Comparison of ENCODE assay signal across 8 cellular contexts in the genomic region with DNA sequence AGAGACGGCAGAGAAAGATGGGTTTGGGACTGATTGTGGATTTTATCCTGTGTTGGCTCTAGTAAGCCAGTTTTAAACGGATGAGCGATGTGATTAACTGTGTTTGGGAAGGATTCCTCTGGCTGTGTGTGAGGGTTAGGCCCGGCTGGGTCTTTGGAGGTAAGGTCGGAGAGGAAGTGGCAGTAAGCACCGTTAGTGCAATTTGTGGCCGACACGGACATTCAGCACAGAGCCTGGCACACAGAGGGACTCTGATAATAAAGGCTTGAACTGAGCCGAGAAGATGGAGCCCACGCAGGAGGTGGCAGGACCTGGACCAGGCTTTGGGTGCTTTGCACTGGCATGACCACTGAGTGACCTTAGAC. TPM values are rescaled to one million over a fixed set of nuclear protein-coding genes. Genes with fewer than 3 reads are reported as not detected.
DNase-seq lines count a peak whose midpoint lies in the region; ATAC-seq and TF ChIP-seq lines count a peak whose summit lies in the region.

No MANE protein-coding gene starts in this region.

- DNase-seq in BE2C (no peak), kidney tubule cell (ENCODE audit: low spot score) (no peak), NCI-H2171 treated with DMSO at 0.1 percent for 48 hours (lab: John Stamatoyannopoulos, UW) (no peak), globus pallidus (ENCODE audit: low spot score) (no peak), NCI-H146 (lab: John Stamatoyannopoulos, UW) (no peak)
- DNase-seq in central memory CD8-positive, alpha-beta T cell (ENCODE audit: low spot score in 2 of 2): no peak
- no peak for DNase-seq in naive thymus-derived CD4-positive, alpha-beta T cell

- peaks cover 3% of the 10 kb centered on the region for H3K4me1 ChIP-seq in BE2C
- peaks cover 19 to 28% of the 10 kb centered on the region in 2 donors for H3K4me1 ChIP-seq in naive thymus-derived CD4-positive, alpha-beta T cell (ENCODE audit: control insufficient read depth in 2 of 2, insufficient read depth in 2 of 2, low read length in 2 of 2)

- no peaks in the 10 kb centered on the region for H3K9me3 Mint-ChIP-seq in central memory CD8-positive, alpha-beta T cell
- H3K9me3 Mint-ChIP-seq in naive thymus-derived CD4-positive, alpha-beta T cell: peaks cover 0 to 12% (median 0%) of the 10 kb centered on the region in 11 donors

- no peaks in the 10 kb centered on the region for H3K36me3 ChIP-seq in BE2C
- peaks cover 5% of the 10 kb centered on the region for H3K36me3 ChIP-seq in KOPT-K1 (ENCODE audit: insufficient read depth, low read length)
- H3K36me3 ChIP-seq in naive thymus-derived CD4-positive, alpha-beta T cell (ENCODE audit: control insufficient read depth in 2 of 3, insufficient read depth in 3 of 3, low read length in 3 of 3): peaks cover 0 to 11% (median under 1%) of the 10 kb centered on the region in 3 experiments

- H3K36me3 Mint-ChIP-seq in central memory CD8-positive, alpha-beta T cell (ENCODE audit: insufficient read depth): peaks cover 27% of the 10 kb centered on the region
- peaks cover 0 to 6% (median 1%) of the 10 kb centered on the region in 5 donors for H3K36me3 Mint-ChIP-seq in naive thymus-derived CD4-positive, alpha-beta T cell

- H3K27ac Mint-ChIP-seq in central memory CD8-positive, alpha-beta T cell (ENCODE audit: low read depth): peak overlapping the region; percentile 96
- peak overlapping the region; percentile 92 to 98 (median 94) for H3K27ac Mint-ChIP-seq in naive thymus-derived CD4-positive, alpha-beta T cell

- no peak for ATAC-seq in central memory CD8-positive, alpha-beta T cell (replicated peaks; ENCODE audit: extremely low read depth, poor library complexity, severe bottlenecking)
- no peak for ATAC-seq in naive thymus-derived CD4-positive, alpha-beta T cell

- H3K27me3 Mint-ChIP-seq in central memory CD8-positive, alpha-beta T cell: no peaks in the 10 kb centered on the region
- no peaks in the 10 kb centered on the region for H3K27me3 Mint-ChIP-seq in naive thymus-derived CD4-positive, alpha-beta T cell

- H3K9me3 ChIP-seq in BE2C (no peaks in the 10 kb centered on the region), KOPT-K1 (ENCODE audit: insufficient read depth, low read length, poor library complexity, severe bottlenecking) (no peaks in the 10 kb centered on the region)
- H3K9me3 ChIP-seq in naive thymus-derived CD4-positive, alpha-beta T cell (ENCODE audit: control insufficient read depth in 2 of 3, low read length in 3 of 3): no peaks in the 10 kb centered on the region

- no peak for TF ChIP-seq CTCF in BE2C (IDR thresholded peaks at IDR 0.05; ENCODE audit: low read depth, low read length)

- peak overlapping the region; percentile 66 for H3K4me3 ChIP-seq in BE2C (ENCODE audit: low read depth, low read length)
- peak overlapping the region; percentile 97 for H3K4me3 ChIP-seq in naive thymus-derived CD4-positive, alpha-beta T cell (ENCODE audit: low read length)

- H3K4me3 Mint-ChIP-seq in central memory CD8-positive, alpha-beta T cell: peak overlapping the region; percentile 87
- peak overlapping the region; percentile 89 to 96 (median 93) for H3K4me3 Mint-ChIP-seq in naive thymus-derived CD4-positive, alpha-beta T cell

- POLR2A ChIA-PET in naive thymus-derived CD4-positive, alpha-beta T cell (lab: Charles Lee): interaction anchor here (0.6 to 3.8 kb wide), 17 partner anchors 10 to 589 kb away, joined by 3 to 32 read pairs (median 5); partner anchors contain the start of genes PAFAH2 and SYF2

- CTCF ChIA-PET in naive thymus-derived CD4-positive, alpha-beta T cell (lab: Charles Lee): interaction anchor here (1.0 to 3.8 kb wide), 4 partner anchors 11 to 212 kb away, joined by 3 to 11 read pairs (median 4); partner anchors contain the start of gene PAFAH2

- H3K4me1 Mint-ChIP-seq in central memory CD8-positive, alpha-beta T cell: peaks cover 33% of the 10 kb centered on the region
- H3K4me1 Mint-ChIP-seq in naive thymus-derived CD4-positive, alpha-beta T cell: peaks cover 30 to 61% (median 46%) of the 10 kb centered on the region in 7 donors

- H3K27ac ChIP-seq in KOPT-K1 (ENCODE audit: low read depth, low read length, poor library complexity, severe bottlenecking): peak overlapping the region; percentile 82
- peak overlapping the region; percentile 91 for H3K27ac ChIP-seq in naive thymus-derived CD4-positive, alpha-beta T cell (ENCODE audit: low read depth, low read length)

- intact Hi-C loops in naive thymus-derived CD4-positive, alpha-beta T cell (cut with micrococcal nuclease): loop anchor here in 1 of 2 donors (2.0 kb wide), 3 partner anchors 46 to 574 kb away; partner anchors contain the start of gene RSRP1

- no peaks in the 10 kb centered on the region for H3K27me3 ChIP-seq in BE2C
- no peaks in the 10 kb centered on the region for H3K27me3 ChIP-seq in naive thymus-derived CD4-positive, alpha-beta T cell (ENCODE audit: control insufficient read depth in 2 of 2, insufficient read depth in 2 of 2, low read length in 2 of 2)

RNA-seq across cellular contexts. Expression of gene MTFR1L, which starts 1.3 kb away (rescaled TPM):
- 46.7 TPM for polyA plus RNA-seq in BE2C (2012; ENCODE audit: insufficient read depth, insufficient read length, low read depth)
- 10 to 100 TPM; 39.6 to 60.2 (median 42.3) TPM for total RNA-seq in naive thymus-derived CD4-positive, alpha-beta T cell
- polyA plus RNA-seq in naive thymus-derived CD4-positive, alpha-beta T cell: 10 to 100 TPM; 42.4 to 51.2 TPM

RNA-seq across cellular contexts. Expression of gene SELENON, which starts 21.1 kb away (rescaled TPM):
- 19.0 TPM for polyA plus RNA-seq in BE2C (2012; ENCODE audit: insufficient read depth, insufficient read length, low read depth)
- total RNA-seq in naive thymus-derived CD4-positive, alpha-beta T cell: 10 to 100 TPM; 11.9 to 27.7 (median 25.8) TPM
- 1 to 10 TPM; 2.6 to 5.6 TPM for polyA plus RNA-seq in naive thymus-derived CD4-positive, alpha-beta T cell

RNA-seq across cellular contexts. Expression of gene AUNIP, which starts 38.2 kb away (rescaled TPM):
- 3.3 TPM for polyA plus RNA-seq in BE2C (2012; ENCODE audit: insufficient read depth, insufficient read length, low read depth)
- total RNA-seq in naive thymus-derived CD4-positive, alpha-beta T cell: 1 to 10 TPM in 1 of 5 experiments, under 1 TPM in 1, not detected in 3; 0.83 to 4.3 TPM
- not detected for polyA plus RNA-seq in naive thymus-derived CD4-positive, alpha-beta T cell

RNA-seq across cellular contexts. Expression of gene PAQR7, which starts 54.4 kb away (rescaled TPM):
- polyA plus RNA-seq in BE2C (2012; ENCODE audit: insufficient read depth, insufficient read length, low read depth): 3.8 TPM
- total RNA-seq in naive thymus-derived CD4-positive, alpha-beta T cell: 1 to 10 TPM; 3.4 to 6.0 (median 4.0) TPM
- under 1 TPM; 0.21 to 0.51 TPM for polyA plus RNA-seq in naive thymus-derived CD4-positive, alpha-beta T cell
